Comparison of ENCODE assay signal across 8 cellular contexts in the genomic region with DNA sequence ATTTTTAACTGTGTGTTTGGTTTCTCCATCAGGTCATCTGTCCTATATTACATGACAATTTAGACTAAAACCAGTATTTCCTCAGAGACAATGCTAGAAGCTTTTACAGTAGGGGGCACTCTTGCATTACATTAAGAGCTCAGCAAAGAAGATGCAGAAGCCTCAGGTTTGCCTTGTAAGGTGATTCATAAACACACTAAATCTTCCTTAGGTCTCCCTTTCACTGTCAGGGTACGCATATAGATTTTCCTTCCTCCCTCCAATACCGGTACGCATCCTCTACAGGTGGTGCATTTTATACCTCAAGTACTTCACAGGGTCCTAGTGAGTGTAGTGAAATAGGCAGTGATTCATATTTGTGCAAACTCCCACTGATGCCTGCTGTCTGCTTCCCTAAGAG. TPM values are rescaled to one million over a fixed set of nuclear protein-coding genes. Genes with fewer than 3 reads are reported as not detected.
DNase-seq lines count a peak whose midpoint lies in the region; ATAC-seq and TF ChIP-seq lines count a peak whose summit lies in the region.

No MANE protein-coding gene starts in this region.

- no peak overlapping the region for H3K9ac ChIP-seq in MM.1S (ENCODE audit: low read length)

- H3K27me3 ChIP-seq in GM23338 (ENCODE audit: insufficient read depth) (no peaks in the 10 kb centered on the region), MM.1S (replicated peaks; ENCODE audit: insufficient read depth, low read length) (no peaks in the 10 kb centered on the region), dorsolateral prefrontal cortex (peaks cover 0 to 7% (median 0%) of the 10 kb centered on the region in 45 donors), vagina (no peaks in the 10 kb centered on the region)

- H3K4me2 ChIP-seq in GM23338 (no peak overlapping the region), MM.1S (ENCODE audit: low read depth, low read length) (no peak overlapping the region)

- intact Hi-C loops in dorsolateral prefrontal cortex (cut with DNase I) (loop anchor here in 1 of 2 donors (5.0 kb wide), 1 partner anchor 156 kb away; no protein-coding TSS in a partner anchor), vagina (cut with DNase I) (no loop called here)

- H2AFZ ChIP-seq in GM23338 (0 out of 2 replicates have a peak overlapping the region, but pooled peaks have one; percentile 12), MM.1S (ENCODE audit: low read length) (no peak overlapping the region)

- peak; percentile 54 to 72 for ATAC-seq in activated T-cell treated with anti-CD3 and anti-CD28 coated beads, Interleukin-2, amount 50 U/mL, for 4 hours
- ATAC-seq in GM23338, result peak; percentile 89

- no peaks in the 10 kb centered on the region for H3K27me3 Mint-ChIP-seq in activated T-cell treated with anti-CD3 and anti-CD28 coated beads, Interleukin-2, amount 50 U/mL, for 4 hours (ENCODE audit: low read depth)
- H3K27me3 Mint-ChIP-seq in GM23338 (ENCODE audit: insufficient read depth, low read depth, poor library complexity) (no peaks in the 10 kb centered on the region), nephron progenitor cell (ENCODE audit: low read depth, poor library complexity) (peaks cover 9% of the 10 kb centered on the region)

- H3K79me2 ChIP-seq in GM23338 (replicated peaks; ENCODE audit: insufficient read depth) (no peaks in the 10 kb centered on the region), MM.1S (ENCODE audit: low read length) (no peaks in the 10 kb centered on the region)

- no peak for DNase-seq in activated T-cell treated with anti-CD3 and anti-CD28 coated beads, Interleukin-2, amount 50 U/mL, for 4 hours
- DNase-seq in activated T-cell treated with anti-CD3 and anti-CD28 coated beads, Interleukin-2, amount 50 U/mL, for 48 hours, result no peak
- DNase-seq in GM23338 (ENCODE audit: low spot score) (peak; percentile 94), MM.1S (peak; percentile 80), RWPE1 (ENCODE audit: low spot score) (peak; percentile 26), dorsolateral prefrontal cortex (no peak), nephron progenitor cell (no peak), vagina (ENCODE audit: extremely low spot score in 2 of 2) (no peak)

- H3K36me3 ChIP-seq in GM23338 (ENCODE audit: insufficient read depth), result no peaks in the 10 kb centered on the region
- no peaks in the 10 kb centered on the region for H3K36me3 ChIP-seq in MM.1S (replicated peaks; ENCODE audit: insufficient read depth, low read length)
- no peaks in the 10 kb centered on the region for H3K36me3 ChIP-seq in vagina

- no peaks in the 10 kb centered on the region for H3K9me3 ChIP-seq in MM.1S (replicated peaks; ENCODE audit: insufficient read depth, low read length)
- no peaks in the 10 kb centered on the region for H3K9me3 ChIP-seq in vagina

- H4K20me1 ChIP-seq in GM23338 (replicated peaks; ENCODE audit: insufficient read depth) (no peaks in the 10 kb centered on the region), MM.1S (ENCODE audit: insufficient read depth, low read length) (no peaks in the 10 kb centered on the region)

- H3F3A ChIP-seq in GM23338 (replicated peaks; ENCODE audit: low read depth) (no peaks in the 10 kb centered on the region), MM.1S (ENCODE audit: insufficient read depth, low read length) (peaks cover 3% of the 10 kb centered on the region; the same call in 1 of the 2 replicates)

- H3K27ac ChIP-seq in GM23338 (ENCODE audit: low read depth) (no peak overlapping the region), MM.1S (ENCODE audit: low read length) (no peak overlapping the region), RWPE1 (no peak overlapping the region), dorsolateral prefrontal cortex (no peak overlapping the region), vagina (no peak overlapping the region)

- H3K36me3 Mint-ChIP-seq in activated T-cell treated with anti-CD3 and anti-CD28 coated beads, Interleukin-2, amount 50 U/mL, for 4 hours (ENCODE audit: insufficient read depth), result no peaks in the 10 kb centered on the region
- H3K36me3 Mint-ChIP-seq in GM23338 (ENCODE audit: low read depth) (no peaks in the 10 kb centered on the region), nephron progenitor cell (ENCODE audit: low read depth) (no peaks in the 10 kb centered on the region)

- CTCF ChIA-PET in RWPE1 (lab: Yijun Ruan, JAX), result interaction anchor here (0.6 to 1.6 kb wide), 4 partner anchors 88 to 212 kb away, joined by 4 to 11 read pairs (median 6); no protein-coding TSS in a partner anchor

- no peaks in the 10 kb centered on the region for H3K9me3 Mint-ChIP-seq in activated T-cell treated with anti-CD3 and anti-CD28 coated beads, Interleukin-2, amount 50 U/mL, for 4 hours
- H3K9me3 Mint-ChIP-seq in GM23338 (no peaks in the 10 kb centered on the region), nephron progenitor cell (peaks cover 4% of the 10 kb centered on the region)

- peaks cover 39% of the 10 kb centered on the region for H3K4me1 Mint-ChIP-seq in activated T-cell treated with anti-CD3 and anti-CD28 coated beads, Interleukin-2, amount 50 U/mL, for 4 hours (ENCODE audit: low read depth)
- H3K4me1 Mint-ChIP-seq in GM23338, result peaks cover 8% of the 10 kb centered on the region
- H3K4me1 Mint-ChIP-seq in nephron progenitor cell, result peaks cover 7% of the 10 kb centered on the region

- no peaks in the 10 kb centered on the region for H3K9me2 ChIP-seq in GM23338 (ENCODE audit: insufficient read depth)
- H3K9me2 ChIP-seq in MM.1S (replicated peaks; ENCODE audit: insufficient read depth, low read length), result no peaks in the 10 kb centered on the region

- H3K4me1 ChIP-seq in GM23338 (ENCODE audit: insufficient read depth), result no peaks in the 10 kb centered on the region
- peaks cover 18% of the 10 kb centered on the region for H3K4me1 ChIP-seq in MM.1S (ENCODE audit: low read length)
- H3K4me1 ChIP-seq in vagina, result no peaks in the 10 kb centered on the region

- H3K4me3 Mint-ChIP-seq in activated T-cell treated with anti-CD3 and anti-CD28 coated beads, Interleukin-2, amount 50 U/mL, for 4 hours, result no peak overlapping the region
- no peak overlapping the region for H3K4me3 Mint-ChIP-seq in GM23338
- H3K4me3 Mint-ChIP-seq in nephron progenitor cell, result no peak overlapping the region

- H3K27ac Mint-ChIP-seq in GM23338, result 0 out of 2 replicates have a peak overlapping the region, but pooled peaks have one; percentile 14
- no peak overlapping the region for H3K27ac Mint-ChIP-seq in nephron progenitor cell

- TF ChIP-seq POLR2A in vagina (IDR thresholded peaks at IDR 0.05), result no peak

- TF ChIP-seq CTCF in GM23338 (conservative IDR thresholded peaks at IDR 0.05; ENCODE audit: low read depth in 2 of 2) (peak; percentile 85), MM.1S (IDR thresholded peaks at IDR 0.05; ENCODE audit: low read length) (peak; percentile 69), RWPE1 (conservative IDR thresholded peaks at IDR 0.05; ENCODE audit: low read depth) (no peak), dorsolateral prefrontal cortex (IDR thresholded peaks at IDR 0.05 in 54 of 56, conservative IDR thresholded peaks at IDR 0.05 in 2 of 56; ENCODE audit: low read depth in 1 of 56, partially characterized antibody in 56 of 56) (peak in 51 of 56 donors; percentile 12 to 61 (median 37)), nephron progenitor cell (IDR thresholded peaks at IDR 0.05) (peak; percentile 46), vagina (IDR thresholded peaks at IDR 0.05) (no peak)

- POLR2A ChIA-PET in RWPE1 (lab: Yijun Ruan, JAX; ENCODE audit: low non-redundant PET), result no interaction called here

- H3K4me3 ChIP-seq in GM23338 (no peak overlapping the region), MM.1S (ENCODE audit: low read length) (no peak overlapping the region), dorsolateral prefrontal cortex (no peak overlapping the region), vagina (no peak overlapping the region)

TF ChIP-seq in GM23338, 12 proteins besides CTCF, POLR2A, EP300 and RAD21 (continues in another document):
- TF ChIP-seq JUNB (IDR thresholded peaks at IDR 0.05; ENCODE audit: unreplicated experiment) (no peak), EZH2phosphoT487 (IDR thresholded peaks at IDR 0.05; ENCODE audit: unreplicated experiment) (no peak), CREB1 (CRISPR knock-in tag; IDR thresholded peaks at IDR 0.05; ENCODE audit: low read depth) (no peak), ZNF331 (CRISPR knock-in tag; IDR thresholded peaks at IDR 0.05; ENCODE audit: low read depth) (no peak), POLR2AphosphoS5 (IDR thresholded peaks at IDR 0.05; ENCODE audit: low read depth) (no peak), ZNF114 (CRISPR knock-in tag; IDR thresholded peaks at IDR 0.05) (no peak), EZH2 (IDR thresholded peaks at IDR 0.05; ENCODE audit: low read depth, unreplicated experiment) (no peak), STAT1 (IDR thresholded peaks at IDR 0.05; ENCODE audit: unreplicated experiment) (no peak)
- TF ChIP-seq, protein P1, sequence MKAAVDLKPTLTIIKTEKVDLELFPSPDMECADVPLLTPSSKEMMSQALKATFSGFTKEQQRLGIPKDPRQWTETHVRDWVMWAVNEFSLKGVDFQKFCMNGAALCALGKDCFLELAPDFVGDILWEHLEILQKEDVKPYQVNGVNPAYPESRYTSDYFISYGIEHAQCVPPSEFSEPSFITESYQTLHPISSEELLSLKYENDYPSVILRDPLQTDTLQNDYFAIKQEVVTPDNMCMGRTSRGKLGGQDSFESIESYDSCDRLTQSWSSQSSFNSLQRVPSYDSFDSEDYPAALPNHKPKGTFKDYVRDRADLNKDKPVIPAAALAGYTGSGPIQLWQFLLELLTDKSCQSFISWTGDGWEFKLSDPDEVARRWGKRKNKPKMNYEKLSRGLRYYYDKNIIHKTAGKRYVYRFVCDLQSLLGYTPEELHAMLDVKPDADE (IDR thresholded peaks at IDR 0.05), result no peak

RNA-seq across cellular contexts. Expression of a gene that starts 46.5 kb away (rescaled TPM):
- total RNA-seq in activated T-cell treated with anti-CD3 and anti-CD28 coated beads, Interleukin-2, amount 50 U/mL, for 4 hours, result 1 to 10 TPM; 1.8 to 4.7 (median 2.0) TPM
- total RNA-seq in GM23338 (2014; rRNA removed; shearing (Covaris generic)), result 0.97 TPM in 1 of 2 replicates, not detected in the other
- polyA plus RNA-seq in GM23338 (2016; fragmentation: Nextera tagmentation; extraction: Ambion mirVana), result not detected in 2 replicates
- 10 to 100 TPM in 6 of 120 experiments, 1 to 10 TPM in 113, under 1 TPM in 1; 0.95 to 13.5 (median 3.9) TPM for total RNA-seq in dorsolateral prefrontal cortex
- total RNA-seq in vagina, result 0.98 TPM

Comparison
In these comparisons a context has a peak if more than half of its experiments do, and no peak if none do; other contexts are left out.
1. DNase-seq: peak in GM23338 (single experiment), MM.1S (single experiment) and RWPE1 (single experiment); none in activated T-cell treated with anti-CD3 and anti-CD28 coated beads, Interleukin-2, amount 50 U/mL, for 4 hours (single experiment), activated T-cell treated with anti-CD3 and anti-CD28 coated beads, Interleukin-2, amount 50 U/mL, for 48 hours (0 of 2), dorsolateral prefrontal cortex (0 of 10), nephron progenitor cell (single experiment) and vagina (0 of 2).
2. CTCF ChIP-seq: peak in GM23338 (2 of 2), MM.1S (single experiment), dorsolateral prefrontal cortex (51 of 56) and nephron progenitor cell (single experiment); none in RWPE1 (single experiment) and vagina (0 of 3).